8 cellular contexts compared by ENCODE assay signal in genomic region chr12:14771651-14772137, GRCh38. TPM values are rescaled to one million over a fixed set of nuclear protein-coding genes. Genes with fewer than 3 reads are reported as not detected.
DNase-seq lines count a peak whose midpoint lies in the region; ATAC-seq and TF ChIP-seq lines count a peak whose summit lies in the region.

No MANE protein-coding gene starts in this region.

- ATAC-seq in Right ventricle myocardium inferior (no peak), GM19463 (IDR thresholded peaks at IDR 0.05; ENCODE audit: unreplicated experiment) (no peak), HG02798 (IDR thresholded peaks at IDR 0.05; ENCODE audit: poor library complexity, unreplicated experiment) (no peak)

- TF ChIP-seq CTCF in left ventricle myocardium inferior (IDR thresholded peaks at IDR 0.05; ENCODE audit: borderline replicate concordance): no peak
- no peak for TF ChIP-seq CTCF in fibroblast of mammary gland (conservative IDR thresholded peaks at IDR 0.05; ENCODE audit: control insufficient read depth, insufficient read depth, low read depth, low read length)

- POLR2A ChIA-PET in activated CD4-positive, alpha-beta T cell treated with anti-CD3 and anti-CD28 coated beads, Interleukin-2, amount 10 ng/mL, durations not matched to agents 7 days and 5 days (lab: Charles Lee): interaction anchor here (0.6 to 2.5 kb wide), 6 partner anchors 31 to 387 kb away, joined by 3 to 18 read pairs (median 3); partner anchors contain the start of genes C12orf60 and WBP11

- no peaks in the 10 kb centered on the region for H3K27me3 ChIP-seq in left ventricle myocardium inferior (ENCODE audit: low read depth)

- H3K4me3 Mint-ChIP-seq in activated CD4-positive, alpha-beta T cell treated with anti-CD3 and anti-CD28 coated beads, Interleukin-2, amount 10 ng/mL, durations not matched to agents 7 days and 5 days: peak overlapping the region; percentile 96

- H3K36me3 ChIP-seq in left ventricle myocardium inferior: peaks cover 13% of the 10 kb centered on the region

- peaks cover 54% of the 10 kb centered on the region for H3K4me1 Mint-ChIP-seq in activated CD4-positive, alpha-beta T cell treated with anti-CD3 and anti-CD28 coated beads, Interleukin-2, amount 10 ng/mL, durations not matched to agents 7 days and 5 days

- CTCF ChIA-PET in activated CD4-positive, alpha-beta T cell treated with anti-CD3 and anti-CD28 coated beads, Interleukin-2, amount 10 ng/mL, durations not matched to agents 7 days and 5 days (lab: Charles Lee): interaction anchor here (0.6 to 3.3 kb wide), 4 partner anchors 28 to 390 kb away, joined by 3 to 15 read pairs (median 4); partner anchors contain the start of genes C12orf60 and WBP11

- peaks cover 7% of the 10 kb centered on the region for H3K9me3 ChIP-seq in left ventricle myocardium inferior (replicated peaks)

- peaks cover 52% of the 10 kb centered on the region for H3K36me3 Mint-ChIP-seq in activated CD4-positive, alpha-beta T cell treated with anti-CD3 and anti-CD28 coated beads, Interleukin-2, amount 10 ng/mL, durations not matched to agents 7 days and 5 days (ENCODE audit: low read depth)

- H3K4me3 ChIP-seq in left ventricle myocardium inferior (peak overlapping the region; percentile 77), fibroblast of mammary gland (ENCODE audit: control insufficient read depth, low read depth, low read length) (peak overlapping the region; percentile 94)

- no peaks in the 10 kb centered on the region for H3K27me3 Mint-ChIP-seq in activated CD4-positive, alpha-beta T cell treated with anti-CD3 and anti-CD28 coated beads, Interleukin-2, amount 10 ng/mL, durations not matched to agents 7 days and 5 days

- H3K4me1 ChIP-seq in left ventricle myocardium inferior: peaks cover 69% of the 10 kb centered on the region

- peaks cover 5% of the 10 kb centered on the region for H3K9me3 Mint-ChIP-seq in activated CD4-positive, alpha-beta T cell treated with anti-CD3 and anti-CD28 coated beads, Interleukin-2, amount 10 ng/mL, durations not matched to agents 7 days and 5 days

- peak overlapping the region; percentile 95 for H3K27ac ChIP-seq in left ventricle myocardium inferior (replicated peaks)

- intact Hi-C loops in left ventricle myocardium inferior (cut with micrococcal nuclease) (loop anchor here (5.0 kb wide), 1 partner anchor 226 kb away; no protein-coding TSS in a partner anchor), Right ventricle myocardium inferior (cut with DNase I) (loop anchor here (5.0 kb wide), 1 partner anchor 514 kb away; no protein-coding TSS in a partner anchor)

- peak overlapping the region; percentile 99 for H3K27ac Mint-ChIP-seq in activated CD4-positive, alpha-beta T cell treated with anti-CD3 and anti-CD28 coated beads, Interleukin-2, amount 10 ng/mL, durations not matched to agents 7 days and 5 days

- DNase-seq in left ventricle myocardium inferior (no peak), Right ventricle myocardium inferior (ENCODE audit: missing footprints) (no peak), fibroblast of mammary gland (ENCODE audit: low read depth) (no peak), NCI-H2029 (lab: John Stamatoyannopoulos, UW) (no peak)
- DNase-seq in activated CD4-positive, alpha-beta T cell treated with anti-CD3 and anti-CD28 coated beads, Interleukin-2, amount 10 ng/mL, durations not matched to agents 7 days and 5 days: peak; percentile 53
- DNase-seq in stimulated activated CD4-positive, alpha-beta T cell treated with anti-CD3 and anti-CD28 coated beads, Interleukin-2, amount 100 ng/mL, for 24 hours: peak; percentile 12 to 29

RNA-seq across cellular contexts. Expression of gene WBP11, which starts 31.6 kb away (rescaled TPM):
- total RNA-seq in left ventricle myocardium inferior (49.7 TPM), Right ventricle myocardium inferior (48.0 TPM)
- total RNA-seq in activated CD4-positive, alpha-beta T cell treated with anti-CD3 and anti-CD28 coated beads, Interleukin-2, amount 10 ng/mL, durations not matched to agents 7 days and 5 days: 10 to 100 TPM; 83.9 to 95.7 TPM

RNA-seq across cellular contexts. Expression of gene C12orf60, which starts 31.8 kb away (rescaled TPM):
- total RNA-seq in left ventricle myocardium inferior: 1.9 TPM
- total RNA-seq in Right ventricle myocardium inferior: 2.0 TPM
- total RNA-seq in activated CD4-positive, alpha-beta T cell treated with anti-CD3 and anti-CD28 coated beads, Interleukin-2, amount 10 ng/mL, durations not matched to agents 7 days and 5 days: 1 to 10 TPM in 1 of 2 experiments, under 1 TPM in 1; 1.00 to 1.3 TPM

RNA-seq across cellular contexts. Expression of gene SMCO3, which starts 42.3 kb away (rescaled TPM):
- total RNA-seq in left ventricle myocardium inferior (0.14 TPM), Right ventricle myocardium inferior (0.30 TPM)
- total RNA-seq in activated CD4-positive, alpha-beta T cell treated with anti-CD3 and anti-CD28 coated beads, Interleukin-2, amount 10 ng/mL, durations not matched to agents 7 days and 5 days: not detected

Comparison
In these comparisons a context has a peak if more than half of its experiments do, and no peak if none do; other contexts are left out.
1. DNase-seq: peak in activated CD4-positive, alpha-beta T cell treated with anti-CD3 and anti-CD28 coated beads, Interleukin-2, amount 10 ng/mL, durations not matched to agents 7 days and 5 days (single experiment) and stimulated activated CD4-positive, alpha-beta T cell treated with anti-CD3 and anti-CD28 coated beads, Interleukin-2, amount 100 ng/mL, for 24 hours (2 of 2); none in left ventricle myocardium inferior (single experiment), Right ventricle myocardium inferior (single experiment), fibroblast of mammary gland (single experiment) and NCI-H2029 (single experiment).